Comparison of ENCODE assay signal across 10 cellular contexts in genomic region chr20:63973160-63973479, GRCh38. TPM values are rescaled to one million over a fixed set of nuclear protein-coding genes. Genes with fewer than 3 reads are reported as not detected.
DNase-seq lines count a peak whose midpoint lies in the region; ATAC-seq and TF ChIP-seq lines count a peak whose summit lies in the region.
"Had no signal": no experiment of that assay in that cellular context is flagged by ENCODE, and none has a peak within 500 bp of the region (broad histone marks: within the 10 kb centered on the region; RNA-seq: fewer than 3 reads in every experiment).

No MANE protein-coding gene starts in this region.

- no peak overlapping the region for H3K4me3 ChIP-seq in smooth muscle cell
- H3K4me3 ChIP-seq: testis had no signal

- H3K9me3 Mint-ChIP-seq in activated CD4-positive, alpha-beta T cell treated with anti-CD3 and anti-CD28 coated beads for 36 hours (ENCODE audit: low read depth): no peaks in the 10 kb centered on the region
- H3K9me3 Mint-ChIP-seq in glutamatergic neuron (ENCODE audit: unreplicated experiment): peaks cover 7% of the 10 kb centered on the region

- intact Hi-C loops in activated CD4-positive, alpha-beta T cell treated with anti-CD3 and anti-CD28 coated beads for 36 hours (cut with DNase I, micrococcal nuclease): loop anchor here (5.0 to 10.0 kb wide), 4 partner anchors 76 to 758 kb away; partner anchors contain the start of genes DNAJC5 (in 1 of the 2), LIME1 (in 1 of the 2), SLC2A4RG (in 1 of the 2) and YTHDF1 (in 1 of the 2)

- peak; percentile 6 for DNase-seq in activated CD4-positive, alpha-beta T cell treated with anti-CD3 and anti-CD28 coated beads for 36 hours
- DNase-seq in activated CD4-positive, alpha-beta T cell treated with anti-CD3 and anti-CD28 coated beads, Interleukin-2, amount 50 U/mL, for 4 hours: no peak
- DNase-seq in glutamatergic neuron (no peak), smooth muscle cell (lab: John Stamatoyannopoulos, UW; ENCODE audit: unreplicated experiment) (no peak), NOMO-1 treated with dmso at 0.1 percent for 144 hours (lab: John Stamatoyannopoulos, UW; ENCODE audit: unreplicated experiment) (no peak), SKM-1 treated with dmso at 0.1 percent for 144 hours (lab: John Stamatoyannopoulos, UW; ENCODE audit: unreplicated experiment) (no peak)

- no peaks in the 10 kb centered on the region for H3K36me3 ChIP-seq in smooth muscle cell (ENCODE audit: low read depth)

- no peaks in the 10 kb centered on the region for H4K20me1 ChIP-seq in smooth muscle cell (ENCODE audit: low read depth)

- H3K4me1 Mint-ChIP-seq in activated CD4-positive, alpha-beta T cell treated with anti-CD3 and anti-CD28 coated beads for 36 hours: peaks cover 43% of the 10 kb centered on the region
- peaks cover 5% of the 10 kb centered on the region for H3K4me1 Mint-ChIP-seq in glutamatergic neuron (ENCODE audit: low read depth, unreplicated experiment)

- H3K79me2 ChIP-seq in smooth muscle cell (ENCODE audit: low read depth): peaks cover 3% of the 10 kb centered on the region

- WGBS in smooth muscle cell (ENCODE audit: low lambda C conversion rate): 93% methylated on average over 3 of the region's 3 CpGs

- no peaks in the 10 kb centered on the region for H3K27me3 ChIP-seq in smooth muscle cell (ENCODE audit: low read depth)
- H3K27me3 ChIP-seq: brain microvascular endothelial cell, testis had no signal

- peak overlapping the region; percentile 69 for H3K27ac ChIP-seq in VCaP
- H3K27ac ChIP-seq in smooth muscle cell (ENCODE audit: low read depth): no peak overlapping the region
- H3K27ac ChIP-seq: brain microvascular endothelial cell, testis had no signal

- no peak overlapping the region for H3K27ac Mint-ChIP-seq in activated CD4-positive, alpha-beta T cell treated with anti-CD3 and anti-CD28 coated beads for 36 hours
- H3K27ac Mint-ChIP-seq in glutamatergic neuron (ENCODE audit: unreplicated experiment): no peak overlapping the region

- H3K4me1 ChIP-seq in smooth muscle cell (ENCODE audit: low read depth): peaks cover 12% of the 10 kb centered on the region

- CTCF ChIA-PET in activated CD4-positive, alpha-beta T cell treated with anti-CD3 and anti-CD28 coated beads for 36 hours (lab: Charles Lee): interaction anchor here (0.6 to 1.8 kb wide), 8 partner anchors 16 to 436 kb away, joined by 3 to 10 read pairs (median 6); partner anchors contain the start of genes PTK6, TPD52L2 and UCKL1

- H2AFZ ChIP-seq in smooth muscle cell (ENCODE audit: low read depth): no peak overlapping the region

- H3K9me3 ChIP-seq in smooth muscle cell (replicated peaks; ENCODE audit: low read depth): no peaks in the 10 kb centered on the region
- H3K9me3 ChIP-seq: testis had no signal

- no peak overlapping the region for H3K4me3 Mint-ChIP-seq in activated CD4-positive, alpha-beta T cell treated with anti-CD3 and anti-CD28 coated beads for 36 hours
- H3K4me3 Mint-ChIP-seq in glutamatergic neuron (ENCODE audit: unreplicated experiment): peak overlapping the region; percentile 73

- H3K4me2 ChIP-seq in smooth muscle cell: peak overlapping the region; percentile 93

- H3K27me3 Mint-ChIP-seq in activated CD4-positive, alpha-beta T cell treated with anti-CD3 and anti-CD28 coated beads for 36 hours: no peaks in the 10 kb centered on the region
- H3K27me3 Mint-ChIP-seq in glutamatergic neuron (ENCODE audit: unreplicated experiment): peaks cover 16% of the 10 kb centered on the region

- no peak for TF ChIP-seq CTCF in VCaP (conservative IDR thresholded peaks at IDR 0.05)
- TF ChIP-seq CTCF in glutamatergic neuron (IDR thresholded peaks at IDR 0.05; ENCODE audit: partially characterized antibody, unreplicated experiment): no peak
- TF ChIP-seq CTCF in smooth muscle cell (IDR thresholded peaks at IDR 0.05; ENCODE audit: borderline replicate concordance, insufficient read depth, poor library complexity, severe bottlenecking): no peak

- peaks cover 24% of the 10 kb centered on the region for H3K36me3 Mint-ChIP-seq in activated CD4-positive, alpha-beta T cell treated with anti-CD3 and anti-CD28 coated beads for 36 hours (ENCODE audit: low read depth)
- H3K36me3 Mint-ChIP-seq in glutamatergic neuron (ENCODE audit: unreplicated experiment): no peaks in the 10 kb centered on the region

- H3K9ac ChIP-seq in smooth muscle cell (ENCODE audit: low read depth): no peak overlapping the region

- POLR2A ChIA-PET in activated CD4-positive, alpha-beta T cell treated with anti-CD3 and anti-CD28 coated beads for 36 hours (lab: Charles Lee): no interaction called here

- ATAC-seq in activated CD4-positive, alpha-beta T cell treated with anti-CD3 and anti-CD28 coated beads for 36 hours: no peak
- no peak for ATAC-seq in activated CD4-positive, CD25-positive, alpha-beta regulatory T cell treated with anti-CD3 and anti-CD28 coated beads, Interleukin-2, amount 50 U/mL, for 24 hours

- H3F3A ChIP-seq in smooth muscle cell (ENCODE audit: low read depth): no peaks in the 10 kb centered on the region

RNA-seq across cellular contexts. Expression of gene ZNF512B, which starts 3.4 kb away (rescaled TPM):
- total RNA-seq in activated CD4-positive, alpha-beta T cell treated with anti-CD3 and anti-CD28 coated beads for 36 hours: 10 to 100 TPM; 12.6 to 13.1 TPM
- total RNA-seq in glutamatergic neuron (ENCODE audit: unreplicated experiment) (32.2 TPM), smooth muscle cell (4.6 and 6.8 TPM in 2 replicates)
- polyA plus RNA-seq in smooth muscle cell: 5.6 and 7.7 TPM in 2 replicates

RNA-seq across cellular contexts. Expression of gene SAMD10, which starts 6.3 kb away (rescaled TPM):
- total RNA-seq in activated CD4-positive, alpha-beta T cell treated with anti-CD3 and anti-CD28 coated beads for 36 hours: 10 to 100 TPM; 25.4 to 30.7 TPM
- total RNA-seq in glutamatergic neuron (ENCODE audit: unreplicated experiment): 3.1 TPM
- total RNA-seq in smooth muscle cell: 0.13 and 0.27 TPM in 2 replicates
- 1.2 and 4.3 TPM in 2 replicates for polyA plus RNA-seq in smooth muscle cell

RNA-seq across cellular contexts. Expression of gene PRPF6, which starts 7.8 kb away (rescaled TPM):
- 10 to 100 TPM; 60.5 to 67.0 TPM for total RNA-seq in activated CD4-positive, alpha-beta T cell treated with anti-CD3 and anti-CD28 coated beads for 36 hours
- total RNA-seq in glutamatergic neuron (ENCODE audit: unreplicated experiment) (60.9 TPM), smooth muscle cell (33.3 and 36.5 TPM in 2 replicates)
- 51.2 and 55.2 TPM in 2 replicates for polyA plus RNA-seq in smooth muscle cell

RNA-seq across cellular contexts. Expression of gene UCKL1, which starts 16.9 kb away (rescaled TPM):
- 10 to 100 TPM; 28.3 to 32.2 TPM for total RNA-seq in activated CD4-positive, alpha-beta T cell treated with anti-CD3 and anti-CD28 coated beads for 36 hours
- 130 TPM for total RNA-seq in glutamatergic neuron (ENCODE audit: unreplicated experiment)
- total RNA-seq in smooth muscle cell: 12.8 and 17.2 TPM in 2 replicates
- 22.6 and 29.3 TPM in 2 replicates for polyA plus RNA-seq in smooth muscle cell
